21 cellular contexts compared by ENCODE assay signal in the genomic region with DNA sequence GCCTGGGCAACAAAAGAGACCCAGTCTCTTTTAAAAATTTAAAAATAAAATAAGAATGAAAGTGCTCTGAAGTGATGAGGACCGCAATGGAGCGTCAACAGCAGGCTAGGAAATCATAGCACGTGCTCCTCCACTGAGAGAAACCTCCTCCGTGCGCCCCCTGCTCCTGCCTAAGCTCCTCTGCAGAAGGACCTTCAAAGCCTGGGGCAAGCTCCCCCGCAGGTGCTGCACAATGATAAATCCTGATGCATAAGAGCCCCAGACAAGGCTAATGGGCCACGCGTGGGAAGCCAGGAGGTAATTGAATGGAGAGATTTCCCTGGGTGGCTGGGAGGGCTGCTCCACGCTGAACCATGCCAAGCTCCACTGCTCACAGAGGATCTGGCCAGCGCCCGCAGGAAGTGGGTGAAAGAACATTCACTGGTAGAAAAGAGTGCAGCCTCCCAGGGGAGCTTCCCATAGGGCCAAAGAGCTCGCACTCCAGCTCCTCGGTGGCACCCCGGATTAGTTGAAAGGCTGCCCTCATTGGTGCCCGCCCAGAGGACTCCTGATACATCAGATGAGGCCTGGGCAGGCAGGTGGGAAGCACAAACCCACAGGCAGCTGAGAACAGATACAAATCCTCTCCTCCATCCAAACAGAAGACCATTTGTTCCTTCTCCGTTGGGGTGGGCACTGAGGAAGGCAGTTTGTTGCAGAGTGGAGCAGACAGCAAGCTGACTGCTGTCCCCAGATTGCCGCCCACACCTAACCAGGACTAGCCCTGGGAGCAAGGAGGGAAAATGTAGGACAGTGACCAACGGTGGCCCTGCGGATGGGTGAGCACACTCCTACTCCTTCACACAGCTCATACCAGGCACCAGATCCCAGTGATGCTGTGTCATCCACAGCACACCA. TPM values are rescaled to one million over a fixed set of nuclear protein-coding genes. Genes with fewer than 3 reads are reported as not detected.
DNase-seq lines count a peak whose midpoint lies in the region; FAIRE-seq and TF ChIP-seq lines count a peak whose summit lies in the region.
"Had no signal": no experiment of that assay in that cellular context is flagged by ENCODE, and none has a peak within 500 bp of the region (broad histone marks: within the 10 kb centered on the region; RNA-seq: fewer than 3 reads in every experiment).

No MANE protein-coding gene starts in this region.

- H3K27me3 ChIP-seq in thyroid gland, result no peaks in the 10 kb centered on the region

- no peak overlapping the region for H3K4me3 ChIP-seq in thyroid gland (replicated peaks in 1 of 3)
- H3K4me3 ChIP-seq: esophagus muscularis mucosa, lower lobe of right lung, skin epidermis had no signal

- intact Hi-C loops in thyroid gland (cut with DNase I), result loop anchor here (5.0 kb wide), 1 partner anchor 111 kb away; no protein-coding TSS in a partner anchor

- TF ChIP-seq CTCF in thyroid gland (IDR thresholded peaks at IDR 0.05), result no peak

- H3K4me1 ChIP-seq in thyroid gland, result peaks cover 20 to 51% of the 10 kb centered on the region in 2 donors
- H3K4me1 ChIP-seq: parathyroid adenoma had no signal

- no peak for TF ChIP-seq POLR2A in thyroid gland (IDR thresholded peaks at IDR 0.05)

- WGBS in thyroid gland, 2 donors, result 57 to 58% methylated on average over 16 to 19 of the region's 19 CpGs

- no peaks in the 10 kb centered on the region for H3K36me3 ChIP-seq in thyroid gland
- H3K36me3 ChIP-seq: esophagus muscularis mucosa, lower lobe of right lung had no signal

- FAIRE-seq in GM19239 (lab: Jason Lieb, UNC), result no peak

- DNase-seq in activated effector memory CD4-positive, alpha-beta T cell treated with anti-CD3 and anti-CD28 coated beads, Interleukin-2, amount 50 U/mL, for 16 hours, result peak; percentile 56
- DNase-seq in activated effector memory CD4-positive, alpha-beta T cell treated with Interleukin-2 at 50 U/mL for 16 hours, result no peak
- DNase-seq in NCI-H1092 (lab: John Stamatoyannopoulos, UW) (peak; percentile 38), left kidney (ENCODE audit: low read depth, low spot score) (peak; percentile 71), thyroid gland (peak; percentile 82 to 84), pons (ENCODE audit: low spot score) (no peak), GM19239 (ENCODE audit: insufficient read length, low spot score) (no peak)
- no peak for DNase-seq in activated naive CD4-positive, alpha-beta T cell treated with anti-CD3 and anti-CD28 coated beads, Interleukin-2, amount 50 U/mL, for 16 hours
- DNase-seq: DMS53; effector CD4-positive, alpha-beta T cell; lower lobe of right lung; naive B cell; NCI-H526 treated with DMSO at 0.1 percent for 48 hours; PC-3; stimulated activated CD4-positive, alpha-beta T cell treated with anti-CD3 and anti-CD28 coated beads, Interleukin-4, amount 100 ng/mL, for 24 hours had no signal

- no peaks in the 10 kb centered on the region for H3K9me3 ChIP-seq in thyroid gland
- H3K9me3 ChIP-seq: esophagus muscularis mucosa, lower lobe of right lung had no signal

- H3K27ac ChIP-seq in thyroid gland, result peak overlapping the region; percentile 66 to 97 (median 89)
- H3K27ac ChIP-seq: lower lobe of right lung, parathyroid adenoma, skin epidermis had no signal

RNA-seq across cellular contexts. Expression of a gene that starts 52.5 kb away (rescaled TPM):
- total RNA-seq in thyroid gland, result not detected
- total RNA-seq: CD4-positive, alpha-beta T cell; esophagus muscularis mucosa; glomerular endothelial cell; lower lobe of right lung; SK-MEL-5 had no signal

Comparison
In these comparisons a context has a peak if more than half of its experiments do, and no peak if none do; other contexts are left out.
1. DNase-seq: peak in activated effector memory CD4-positive, alpha-beta T cell treated with anti-CD3 and anti-CD28 coated beads, Interleukin-2, amount 50 U/mL, for 16 hours (single experiment), NCI-H1092 (single experiment), left kidney (single experiment) and thyroid gland (2 of 2); none in activated effector memory CD4-positive, alpha-beta T cell treated with Interleukin-2 at 50 U/mL for 16 hours (single experiment), pons (single experiment), activated naive CD4-positive, alpha-beta T cell treated with anti-CD3 and anti-CD28 coated beads, Interleukin-2, amount 50 U/mL, for 16 hours (single experiment) and GM19239 (single experiment).